In the genomic region with DNA sequence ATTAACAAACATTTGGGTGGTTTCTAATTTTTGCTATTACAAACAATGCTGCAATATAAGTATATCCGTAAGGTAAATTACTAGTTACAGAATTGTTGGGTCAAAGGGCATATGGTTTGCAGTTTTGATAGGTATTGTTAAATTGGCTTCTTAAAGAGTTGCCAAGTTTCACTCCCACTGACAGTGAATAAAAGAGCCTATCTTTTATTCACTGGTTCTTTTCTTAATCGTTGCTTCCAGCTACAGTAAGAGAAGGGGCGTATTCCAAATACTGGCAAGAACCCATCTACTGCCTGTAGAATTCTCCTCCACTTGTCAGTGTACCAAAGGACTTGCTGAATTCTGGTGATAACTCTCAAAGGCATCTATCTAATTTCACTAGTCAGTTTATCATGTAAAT, we compare ENCODE assay signal across 25 cellular contexts.
DNase-seq lines count a peak whose midpoint lies in the region; ATAC-seq and TF ChIP-seq lines count a peak whose summit lies in the region.
"Had no signal": no experiment of that assay in that cellular context is flagged by ENCODE, and none has a peak within 500 bp of the region (broad histone marks: within the 10 kb centered on the region; RNA-seq: fewer than 3 reads in every experiment).

No MANE protein-coding gene starts in this region.

- H3K27me3 ChIP-seq in CD4-positive, CD25-positive, alpha-beta regulatory T cell (ENCODE audit: control insufficient read depth, insufficient read depth, low read length) = no peaks in the 10 kb centered on the region
- H3K27me3 ChIP-seq in RWPE2 (ENCODE audit: insufficient read depth, poor library complexity, severe bottlenecking) = no peaks in the 10 kb centered on the region
- H3K27me3 ChIP-seq: gastrocnemius medialis, SJSA1 had no signal

- peaks cover 44% of the 10 kb centered on the region for H3K4me1 ChIP-seq in CD4-positive, CD25-positive, alpha-beta regulatory T cell (ENCODE audit: control insufficient read depth, insufficient read depth, low read length, poor library complexity, severe bottlenecking)
- peaks cover 33% of the 10 kb centered on the region for H3K4me1 ChIP-seq in RWPE2 (ENCODE audit: insufficient read depth, poor library complexity, severe bottlenecking)
- H3K4me1 ChIP-seq: gastrocnemius medialis had no signal

- no peak overlapping the region for H3K27ac ChIP-seq in CD4-positive, CD25-positive, alpha-beta regulatory T cell (ENCODE audit: insufficient read depth, low read length, poor library complexity, severe bottlenecking)
- H3K27ac ChIP-seq in RWPE2 (ENCODE audit: poor library complexity, severe bottlenecking) = peak overlapping the region; percentile 83
- H3K27ac ChIP-seq: C4-2B, gastrocnemius medialis, SJSA1 had no signal

- H3K4me3 ChIP-seq in AG10803 (ENCODE audit: low read length) (no peak overlapping the region), RWPE2 (ENCODE audit: severe bottlenecking) (no peak overlapping the region), fibroblast of the aortic adventitia (ENCODE audit: low read depth, low read length) (no peak overlapping the region)
- no peak overlapping the region for H3K4me3 ChIP-seq in CD4-positive, CD25-positive, alpha-beta regulatory T cell (ENCODE audit: low read depth, low read length)
- H3K4me3 ChIP-seq: gastrocnemius medialis, GM23338, SJSA1 had no signal

- ATAC-seq in CD4-positive, CD25-positive, alpha-beta regulatory T cell (ENCODE audit: low read depth in 2 of 2) = no peak
- no peak for ATAC-seq in RWPE2 (ENCODE audit: low read depth)
- ATAC-seq: activated CD8-positive, alpha-beta T cell treated with anti-CD3 and anti-CD28 coated beads for 36 hours; gastrocnemius medialis; GM23338; naive thymus-derived CD8-positive, alpha-beta T cell had no signal

- H3K4me1 Mint-ChIP-seq in CD4-positive, CD25-positive, alpha-beta regulatory T cell = peaks cover 26 to 60% (median 36%) of the 10 kb centered on the region in 4 donors
- peaks cover 4% of the 10 kb centered on the region for H3K4me1 Mint-ChIP-seq in chondrocyte (ENCODE audit: low read depth)

- H3K27ac Mint-ChIP-seq in CD4-positive, CD25-positive, alpha-beta regulatory T cell = peak overlapping the region in 2 of 3 donors; percentile 69 to 73
- H3K27ac Mint-ChIP-seq in chondrocyte (ENCODE audit: unreplicated experiment) = no peak overlapping the region
- H3K27ac Mint-ChIP-seq: activated naive CD8-positive, alpha-beta T cell treated with anti-CD3 and anti-CD28 coated beads, Interleukin-2, amount 10 ng/mL, durations not matched to agents 7 days and 5 days; GM23338 had no signal

- peak overlapping the region in 1 of 4 donors; percentile 29 for H3K4me3 Mint-ChIP-seq in CD4-positive, CD25-positive, alpha-beta regulatory T cell
- no peak overlapping the region for H3K4me3 Mint-ChIP-seq in chondrocyte (ENCODE audit: unreplicated experiment)
- H3K4me3 Mint-ChIP-seq: activated CD8-positive, alpha-beta T cell treated with anti-CD3 and anti-CD28 coated beads for 36 hours; activated naive CD8-positive, alpha-beta T cell treated with anti-CD3 and anti-CD28 coated beads, Interleukin-2, amount 10 ng/mL, durations not matched to agents 7 days and 5 days; GM23338; naive thymus-derived CD8-positive, alpha-beta T cell had no signal

- peak; percentile 22 for DNase-seq in AG10803 (ENCODE audit: low read depth)
- no peak for DNase-seq in CD4-positive, CD25-positive, alpha-beta regulatory T cell
- no peak for DNase-seq in RWPE2 (ENCODE audit: low spot score)
- DNase-seq in fibroblast of the aortic adventitia (ENCODE audit: low read depth) = peak; percentile 67
- DNase-seq in chondrocyte (ENCODE audit: low spot score) = no peak
- DNase-seq in COLO829 (ENCODE audit: low spot score) = no peak
- no peak for DNase-seq in cortex of kidney (lab: John Stamatoyannopoulos, UW)
- DNase-seq: activated CD4-positive, alpha-beta T cell treated with anti-CD3 and anti-CD28 coated beads for 1 hour; activated CD8-positive, alpha-beta memory T cell treated with anti-CD3 and anti-CD28 coated beads, Interleukin-2, amount 50 U/mL, for 48 hours; activated CD8-positive, alpha-beta T cell treated with anti-CD3 and anti-CD28 coated beads for 36 hours; activated naive CD8-positive, alpha-beta T cell treated with anti-CD3 and anti-CD28 coated beads, Interleukin-2, amount 10 ng/mL, durations not matched to agents 7 days and 5 days; Calu3; DMS79; gastrocnemius medialis; GF-D8; kidney; naive thymus-derived CD8-positive, alpha-beta T cell; NCI-H1048; occipital lobe; stimulated activated CD4-positive, alpha-beta T cell treated with anti-CD3 and anti-CD28 coated beads, Interleukin-4, amount 100 ng/mL, for 24 hours; trophoblast cell had no signal

- H3K27me3 Mint-ChIP-seq in CD4-positive, CD25-positive, alpha-beta regulatory T cell = no peaks in the 10 kb centered on the region
- H3K27me3 Mint-ChIP-seq in chondrocyte (ENCODE audit: low read depth) = no peaks in the 10 kb centered on the region
- H3K27me3 Mint-ChIP-seq: activated CD8-positive, alpha-beta T cell treated with anti-CD3 and anti-CD28 coated beads for 36 hours; activated naive CD8-positive, alpha-beta T cell treated with anti-CD3 and anti-CD28 coated beads, Interleukin-2, amount 10 ng/mL, durations not matched to agents 7 days and 5 days; naive thymus-derived CD8-positive, alpha-beta T cell had no signal

- peaks cover 3% of the 10 kb centered on the region for H3K36me3 Mint-ChIP-seq in CD4-positive, CD25-positive, alpha-beta regulatory T cell
- H3K36me3 Mint-ChIP-seq in chondrocyte (ENCODE audit: low read depth) = no peaks in the 10 kb centered on the region

- no peak for TF ChIP-seq CTCF in AG10803 (conservative IDR thresholded peaks at IDR 0.05; ENCODE audit: low read length)
- no peak for TF ChIP-seq CTCF in RWPE2 (IDR thresholded peaks at IDR 0.05; ENCODE audit: poor library complexity, severe bottlenecking)
- TF ChIP-seq CTCF in fibroblast of the aortic adventitia (IDR thresholded peaks at IDR 0.05; ENCODE audit: insufficient read depth, low read length) = no peak
- no peak for TF ChIP-seq CTCF in chondrocyte (IDR thresholded peaks at IDR 0.05)

- H3K9me3 ChIP-seq in CD4-positive, CD25-positive, alpha-beta regulatory T cell (ENCODE audit: control insufficient read depth in 2 of 2, low read length in 2 of 2) = no peaks in the 10 kb centered on the region
- no peaks in the 10 kb centered on the region for H3K9me3 ChIP-seq in RWPE2 (ENCODE audit: severe bottlenecking)
- H3K9me3 ChIP-seq: gastrocnemius medialis, SJSA1 had no signal

- H3K9me3 Mint-ChIP-seq in CD4-positive, CD25-positive, alpha-beta regulatory T cell = peaks cover 0 to 2% (median 0%) of the 10 kb centered on the region in 7 donors
- H3K9me3 Mint-ChIP-seq in chondrocyte (ENCODE audit: low read depth) = no peaks in the 10 kb centered on the region
- H3K9me3 Mint-ChIP-seq: activated naive CD8-positive, alpha-beta T cell treated with anti-CD3 and anti-CD28 coated beads, Interleukin-2, amount 10 ng/mL, durations not matched to agents 7 days and 5 days; activated T-helper 2 cell treated with anti-CD3 and anti-CD28 coated beads, Interferon-gamma antibody, Interleukin-2, Interleukin-4, amounts not matched to agents 10 μg/mL and 5 μg/mL and 100 μg/mL, durations not matched to agents 14 hours and 24 hours and 36 hours had no signal

- no peaks in the 10 kb centered on the region for H3K36me3 ChIP-seq in CD4-positive, CD25-positive, alpha-beta regulatory T cell (ENCODE audit: control insufficient read depth, insufficient read depth, low read length)
- H3K36me3 ChIP-seq in RWPE2 (ENCODE audit: low read depth) = no peaks in the 10 kb centered on the region
- H3K36me3 ChIP-seq: gastrocnemius medialis, SJSA1 had no signal

Comparison
In these comparisons a context has a peak if more than half of its experiments do, and no peak if none do; other contexts are left out.
1. DNase-seq: peak in AG10803 (single experiment) and fibroblast of the aortic adventitia (single experiment); none in CD4-positive, CD25-positive, alpha-beta regulatory T cell (0 of 3), RWPE2 (single experiment), chondrocyte (single experiment), COLO829 (single experiment) and cortex of kidney (single experiment).